ENCODE assay signal across 8 cellular contexts in the genomic region with DNA sequence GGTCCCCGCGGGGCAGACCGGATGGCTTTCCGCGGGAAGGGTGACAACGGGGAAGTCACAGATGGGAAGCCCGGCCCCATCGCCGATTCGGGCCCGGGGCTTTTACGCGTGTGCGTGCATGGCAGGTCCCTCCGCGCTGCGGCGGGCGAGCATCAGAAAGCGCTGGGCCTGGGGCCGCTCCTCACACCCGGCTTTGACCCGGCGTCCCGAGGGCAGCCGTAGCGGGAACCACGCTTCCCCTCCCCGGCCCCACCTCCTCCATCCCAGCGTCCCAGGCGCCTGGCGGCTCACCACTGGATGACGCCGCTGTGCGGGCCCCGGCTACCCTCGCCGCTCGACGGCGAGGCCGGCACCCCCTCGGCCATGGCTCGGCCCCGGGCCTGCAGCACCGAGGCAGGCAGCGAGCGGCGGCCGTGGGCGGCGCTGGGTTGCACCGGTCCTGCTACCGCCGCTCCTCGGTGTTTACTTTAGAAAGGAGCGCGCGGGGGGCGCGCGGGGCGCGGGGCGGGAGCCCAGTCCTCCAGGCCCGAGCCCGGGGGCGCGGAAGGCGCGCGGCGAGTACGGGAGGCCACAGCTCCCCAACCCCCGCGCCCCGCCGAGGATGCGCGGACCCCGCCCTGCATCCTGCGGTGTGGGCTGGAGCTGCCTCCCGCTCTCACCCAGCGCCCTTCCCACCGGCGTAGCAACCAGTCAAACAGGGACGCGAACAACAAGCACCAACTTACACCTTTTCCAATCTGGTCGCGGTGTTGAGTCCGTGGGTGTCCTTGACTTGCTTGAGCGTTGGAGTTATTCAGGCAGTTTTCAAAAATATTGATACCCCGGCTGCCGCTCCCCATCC. TPM values are rescaled to one million over a fixed set of nuclear protein-coding genes. Genes with fewer than 3 reads are reported as not detected.
DNase-seq lines count a peak whose midpoint lies in the region; ATAC-seq, FAIRE-seq and TF ChIP-seq lines count a peak whose summit lies in the region.

No MANE protein-coding gene starts in this region.

- no peak overlapping the region for H2BK5ac ChIP-seq in H9 (ENCODE audit: insufficient read length, low read length)

- H3K27me3 ChIP-seq in H9 (ENCODE audit: insufficient read depth, low read length) (no peaks in the 10 kb centered on the region; the same call in 1 of the 2 replicates), breast epithelium (no peaks in the 10 kb centered on the region), keratinocyte (ENCODE audit: control insufficient read depth, extremely low read depth, insufficient read depth, low read length) (no peaks in the 10 kb centered on the region), smooth muscle cell (ENCODE audit: low read depth) (no peaks in the 10 kb centered on the region)

- H2BK20ac ChIP-seq in H9 (ENCODE audit: low read depth, low read length, poor library complexity, severe bottlenecking), result no peak overlapping the region

- H3F3A ChIP-seq in smooth muscle cell (ENCODE audit: low read depth), result no peaks in the 10 kb centered on the region

- no peak overlapping the region for H2BK120ac ChIP-seq in H9 (ENCODE audit: low read depth, low read length, poor library complexity, severe bottlenecking)

- no peak overlapping the region for H4K91ac ChIP-seq in H9 (ENCODE audit: insufficient read length, low read depth, low read length)

- H4K5ac ChIP-seq in H9 (ENCODE audit: insufficient read length, low read depth, low read length), result no peak overlapping the region

- H3K4me2 ChIP-seq in H9 (ENCODE audit: insufficient read depth, insufficient read length, low read length) (peak overlapping the region; percentile 25), keratinocyte (ENCODE audit: control insufficient read depth, extremely low read depth, insufficient read depth, low read depth, low read length) (peak overlapping the region; percentile 76), smooth muscle cell (peak overlapping the region; percentile 93)

- no peaks in the 10 kb centered on the region for H3K23me2 ChIP-seq in H9 (ENCODE audit: insufficient read length, low read depth, low read length, poor library complexity, severe bottlenecking)

- no peak overlapping the region for H3K9ac ChIP-seq in H9 (ENCODE audit: extremely low read depth, insufficient read length, low read length)
- peak overlapping the region; percentile 8 for H3K9ac ChIP-seq in keratinocyte (ENCODE audit: control insufficient read depth, extremely low read depth, insufficient read depth, low read length)
- H3K9ac ChIP-seq in smooth muscle cell (ENCODE audit: low read depth), result peak overlapping the region; percentile 63

- H3K9me3 Mint-ChIP-seq in H9, result no peaks in the 10 kb centered on the region

- peaks cover 21% of the 10 kb centered on the region in 2 experiments for H3K4me1 Mint-ChIP-seq in H9

- no peak for ATAC-seq in HG03378 (IDR thresholded peaks at IDR 0.05; ENCODE audit: unreplicated experiment)

- TF ChIP-seq POLR2A in breast epithelium (IDR thresholded peaks at IDR 0.05), result no peak
- TF ChIP-seq POLR2A in GM12891 (IDR thresholded peaks at IDR 0.05; ENCODE audit: low read depth, low read length), result no peak

- H3K27ac ChIP-seq in H9 (ENCODE audit: insufficient read length, low read depth, low read length) (no peak overlapping the region), breast epithelium (peak overlapping the region; percentile 82 to 90), keratinocyte (ENCODE audit: control insufficient read depth, insufficient read depth, low read length) (no peak overlapping the region), smooth muscle cell (ENCODE audit: low read depth) (peak overlapping the region; percentile 93)

- no peak overlapping the region for H3T11ph ChIP-seq in H9 (ENCODE audit: low read length)

- dilution Hi-C loops in keratinocyte (cut with MboI; ENCODE audit: extremely low pct_ligation_motif_present, low sequenced_read_pairs), result no loop called here

- H3K56ac ChIP-seq in H9 (ENCODE audit: insufficient read length, low read depth, low read length), result no peak overlapping the region

- peaks cover 4% of the 10 kb centered on the region; the same call in 1 of the 2 replicates for H3K4me1 ChIP-seq in H9 (ENCODE audit: insufficient read depth, low read length)
- H3K4me1 ChIP-seq in breast epithelium, result no peaks in the 10 kb centered on the region
- peaks cover 3% of the 10 kb centered on the region for H3K4me1 ChIP-seq in keratinocyte (ENCODE audit: control insufficient read depth, extremely low read depth, insufficient read depth, low read length)
- H3K4me1 ChIP-seq in smooth muscle cell (ENCODE audit: low read depth), result no peaks in the 10 kb centered on the region

- H3K4me3 Mint-ChIP-seq in H9, result peak overlapping the region; percentile 67 to 80

- no peak overlapping the region for H3K27ac Mint-ChIP-seq in H9

- H2BK12ac ChIP-seq in H9 (ENCODE audit: insufficient read length, low read depth, low read length), result no peak overlapping the region

- peaks cover 30% of the 10 kb centered on the region for H3K27me3 Mint-ChIP-seq in H9 (ENCODE audit: low read depth)

- H3K36me3 ChIP-seq in breast epithelium (no peaks in the 10 kb centered on the region), keratinocyte (ENCODE audit: control insufficient read depth in 2 of 2, extremely low read depth in 1 of 2, insufficient read depth in 2 of 2, low read length in 2 of 2) (no peaks in the 10 kb centered on the region), smooth muscle cell (ENCODE audit: low read depth) (no peaks in the 10 kb centered on the region)

- no peaks in the 10 kb centered on the region for H3K36me3 Mint-ChIP-seq in H9 (ENCODE audit: insufficient read depth in 1 of 3, low read depth in 3 of 3)

- H2AFZ ChIP-seq in H9 (ENCODE audit: low read length) (no peak overlapping the region), keratinocyte (ENCODE audit: control insufficient read depth, low read length) (peak overlapping the region; percentile 84), smooth muscle cell (ENCODE audit: low read depth) (peak overlapping the region; percentile 86)

- H3K4me3 ChIP-seq in breast epithelium, result peak overlapping the region; percentile 54 to 85 (median 64)
- peak overlapping the region; percentile 39 to 52 (median 40) for H3K4me3 ChIP-seq in keratinocyte (ENCODE audit: control insufficient read depth in 2 of 3, extremely low read depth in 1 of 3, insufficient read depth in 2 of 3, low read depth in 1 of 3, low read length in 3 of 3)
- peak overlapping the region; percentile 67 for H3K4me3 ChIP-seq in smooth muscle cell

- no peak overlapping the region for H2BK15ac ChIP-seq in H9 (ENCODE audit: low read depth, low read length)

- no peak overlapping the region for H4K8ac ChIP-seq in H9 (replicated peaks; ENCODE audit: insufficient read length, low read depth, low read length)

- peak overlapping the region; percentile 2 for H3K18ac ChIP-seq in H9 (ENCODE audit: insufficient read length, low read depth, low read length)

- DNase-seq in H9 (peak; percentile 59), T-helper 1 cell (peak in 4 of 5 donors; percentile 6 to 57 (median 18)), breast epithelium (ENCODE audit: low spot score in 2 of 2) (no peak), keratinocyte (ENCODE audit: low read depth, low spot score) (no peak), smooth muscle cell (lab: John Stamatoyannopoulos, UW; ENCODE audit: unreplicated experiment) (peak; percentile 29), cerebellar nuclear complex (lab: John Stamatoyannopoulos, UW) (no peak), GM12891 (ENCODE audit: insufficient read length, low spot score) (no peak)

- no peak overlapping the region for H3K4ac ChIP-seq in H9 (ENCODE audit: low read depth, low read length)

- no peaks in the 10 kb centered on the region for H3K9me3 ChIP-seq in H9 (ENCODE audit: control insufficient read depth, low read depth, low read length)
- H3K9me3 ChIP-seq in breast epithelium, result no peaks in the 10 kb centered on the region
- H3K9me3 ChIP-seq in keratinocyte (ENCODE audit: control insufficient read depth, low read depth, low read length), result no peaks in the 10 kb centered on the region
- H3K9me3 ChIP-seq in smooth muscle cell (replicated peaks; ENCODE audit: low read depth), result no peaks in the 10 kb centered on the region

- H3K23ac ChIP-seq in H9 (ENCODE audit: insufficient read length, low read depth, low read length), result no peak overlapping the region

- H2AK5ac ChIP-seq in H9 (ENCODE audit: insufficient read length, low read length), result no peak overlapping the region

- no peaks in the 10 kb centered on the region for H3K9me1 ChIP-seq in keratinocyte (ENCODE audit: control insufficient read depth, extremely low read depth, insufficient read depth, low read length)

- intact Hi-C loops in breast epithelium (cut with DNase I; ENCODE audit: low total_unique reads), result no loop called here

- H4K20me1 ChIP-seq in H9 (ENCODE audit: control insufficient read depth, insufficient read depth, insufficient read length), result no peaks in the 10 kb centered on the region
- H4K20me1 ChIP-seq in keratinocyte (ENCODE audit: control insufficient read depth, extremely low read depth, insufficient read depth, low read length), result no peaks in the 10 kb centered on the region
- no peaks in the 10 kb centered on the region for H4K20me1 ChIP-seq in smooth muscle cell (ENCODE audit: low read depth)

- FAIRE-seq in keratinocyte (lab: Jason Lieb, UNC), result no peak
- no peak for FAIRE-seq in GM12891 (lab: Jason Lieb, UNC)

- H3K79me1 ChIP-seq in H9 (ENCODE audit: insufficient read depth, low read depth, low read length, poor library complexity, severe bottlenecking), result no peaks in the 10 kb centered on the region

- H3K79me2 ChIP-seq in H9 (ENCODE audit: insufficient read depth, low read length) (no peaks in the 10 kb centered on the region), keratinocyte (ENCODE audit: control insufficient read depth, insufficient read depth, low read length) (no peaks in the 10 kb centered on the region), smooth muscle cell (ENCODE audit: low read depth) (peaks cover 12% of the 10 kb centered on the region)

- TF ChIP-seq CTCF in H9 (conservative IDR thresholded peaks at IDR 0.05), result no peak
- TF ChIP-seq CTCF in breast epithelium (IDR thresholded peaks at IDR 0.05), result no peak
- no peak for TF ChIP-seq CTCF in keratinocyte (optimal IDR thresholded peaks at IDR 0.05 in 1 of 3, IDR thresholded peaks at IDR 0.05 in 1 of 3, conservative IDR thresholded peaks at IDR 0.05 in 1 of 3; ENCODE audit: extremely low read depth in 1 of 3, insufficient read depth in 2 of 3, low read length in 3 of 3)
- no peak for TF ChIP-seq CTCF in smooth muscle cell (IDR thresholded peaks at IDR 0.05; ENCODE audit: borderline replicate concordance, insufficient read depth, poor library complexity, severe bottlenecking)

- no CpG with 5 or more reads among the region's 94 CpGs for WGBS in H9 (ENCODE audit: extremely low coverage, insufficient read length, low lambda C conversion rate)
- 2% methylated on average over 81 of the region's 94 CpGs for WGBS in smooth muscle cell (ENCODE audit: low lambda C conversion rate)

- peak overlapping the region; percentile 86 for H3K14ac ChIP-seq in H9 (ENCODE audit: insufficient read depth, low read length)

RNA-seq across cellular contexts. Expression of gene RFX8, which starts 0.8 kb away (rescaled TPM):
- total RNA-seq in H9 (2021) (0.22 and 0.57 TPM in 2 replicates), breast epithelium (1 to 10 TPM in 2 of 3 donors, under 1 TPM in 1; 0.96 to 3.8 (median 2.3) TPM), smooth muscle cell (0.67 and 2.3 TPM in 2 replicates)
- polyA plus RNA-seq in keratinocyte (0.05 TPM in 1 of 3 replicates, not detected in the others), smooth muscle cell (3.0 and 3.6 TPM in 2 replicates)
- polyA plus RNA-seq in keratinocyte (2011; ENCODE audit: low read depth), result not detected
- polyA plus RNA-seq in keratinocyte (2011; cell fraction: cytosol; rRNA removed), result not detected in 2 replicates
- not detected in 2 replicates for polyA plus RNA-seq in keratinocyte (2011; cell fraction: nucleus; rRNA removed)
- polyA plus RNA-seq in keratinocyte (2012; ENCODE audit: low replicate concordance), result not detected in 2 replicates
- polyA minus RNA-seq in keratinocyte, result not detected in 3 replicates
- polyA minus RNA-seq in keratinocyte (2011; cell fraction: cytosol; rRNA and poly(A)+ RNA removed), result not detected
- polyA minus RNA-seq in keratinocyte (2011; cell fraction: nucleus; rRNA and poly(A)+ RNA removed), result not detected in 2 replicates
- not detected for polyA plus RNA-seq in GM12891 (2012; ENCODE audit: low read depth, missing spikeins)

Comparison
In these comparisons a context has a peak if more than half of its experiments do, and no peak if none do; other contexts are left out.
1. DNase-seq: peak in H9 (single experiment), T-helper 1 cell (4 of 5) and smooth muscle cell (single experiment); none in breast epithelium (0 of 2), keratinocyte (single experiment), cerebellar nuclear complex (0 of 2) and GM12891 (single experiment).
2. H3K27ac ChIP-seq: peak in breast epithelium (2 of 2) and smooth muscle cell (single experiment); none in H9 (single experiment) and keratinocyte (single experiment).
3. H3K4me2 ChIP-seq: peak in every context shown above with its lines; median percentile 93 in smooth muscle cell; 76 in keratinocyte; 25 in H9.
4. Peak in every context shown above with its lines, with median percentiles within 50 percentile points of each other: H3K4me3 ChIP-seq.